In the genomic region with DNA sequence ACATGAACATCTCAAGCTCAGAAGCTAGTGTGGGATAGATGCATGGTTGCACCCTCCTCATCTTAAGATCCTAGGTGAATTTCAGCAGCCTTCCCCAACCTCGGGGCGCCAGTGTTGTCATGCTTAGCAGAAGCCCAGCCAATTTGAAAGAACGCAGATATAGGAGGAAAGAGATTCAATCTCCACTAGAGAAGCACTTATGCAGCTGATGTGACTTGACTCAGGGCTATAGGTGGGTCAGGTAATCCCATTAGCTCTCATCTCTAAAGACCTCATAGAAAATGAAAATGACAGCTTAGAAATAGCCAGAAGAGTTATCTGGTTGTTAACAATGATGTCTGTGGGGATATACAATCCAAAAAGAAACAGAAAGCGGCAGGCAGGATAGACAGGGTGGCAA, we compare ENCODE assay signal across 22 cellular contexts.
"Had no signal": no experiment of that assay in that cellular context is flagged by ENCODE, and none has a peak within 500 bp of the region (broad histone marks: within the 10 kb centered on the region; RNA-seq: fewer than 3 reads in every experiment).

No MANE protein-coding gene starts in this region.

- H3K36me3 ChIP-seq: adrenal gland, ascending aorta, gastrocnemius medialis, left lung, right lobe of liver, stomach, suprapubic skin, tibial nerve had no signal

- H3K27me3 ChIP-seq: adrenal gland, ascending aorta, gastrocnemius medialis, left lung, right lobe of liver, stomach, suprapubic skin, tibial nerve had no signal

- DNase-seq: activated B cell treated with CpG ODN at 0.5 μM for 24 hours; activated CD4-positive, alpha-beta T cell treated with anti-CD3 and anti-CD28 coated beads for 36 hours; activated CD4-positive, alpha-beta T cell treated with anti-CD3 and anti-CD28 coated beads, Interleukin-2, amount 50 U/mL, for 4 hours; activated CD8-positive, alpha-beta memory T cell treated with anti-CD3 and anti-CD28 coated beads for 24 hours; activated CD8-positive, alpha-beta memory T cell treated with anti-CD3 and anti-CD28 coated beads, Interleukin-2, amount 50 U/mL, for 4 hours; activated naive CD4-positive, alpha-beta T cell; activated T-cell treated with anti-CD3 and anti-CD28 coated beads, Interleukin-2, amount 50 U/mL, for 24 hours; adrenal gland; effector memory CD8-positive, alpha-beta T cell; gastrocnemius medialis; hippocampal formation; kidney glomerular epithelial cell; left lung; naive thymus-derived CD4-positive, alpha-beta T cell; occipital lobe; right lobe of liver; stimulated activated CD4-positive, alpha-beta T cell treated with anti-CD3 and anti-CD28 coated beads, Interleukin-2, amount 100 ng/mL, for 24 hours; stomach had no signal

- H3K4me3 ChIP-seq: adrenal gland, ascending aorta, gastrocnemius medialis, left lung, right lobe of liver, stomach, suprapubic skin, tibial nerve had no signal

- H3K4me1 ChIP-seq: adrenal gland, ascending aorta, gastrocnemius medialis, left lung, right lobe of liver, stomach, suprapubic skin, tibial nerve had no signal

- H3K27ac ChIP-seq: adrenal gland, ascending aorta, gastrocnemius medialis, left lung, right lobe of liver, stomach, suprapubic skin, tibial nerve had no signal

- H3K9me3 ChIP-seq: adrenal gland, ascending aorta, gastrocnemius medialis, right lobe of liver, suprapubic skin had no signal

- ATAC-seq: activated CD4-positive, alpha-beta T cell treated with anti-CD3 and anti-CD28 coated beads for 36 hours; effector memory CD8-positive, alpha-beta T cell; gastrocnemius medialis; left lung; naive thymus-derived CD4-positive, alpha-beta T cell; right lobe of liver; stimulated activated effector memory CD8-positive, alpha-beta T cell treated with anti-CD3 and anti-CD28 coated beads, Interleukin-12 subunit alpha, Interleukin-12 subunit beta, amount 100 ng/mL, for 72 hours had no signal
